Comparison of ENCODE assay signal across 8 cellular contexts in the genomic region with DNA sequence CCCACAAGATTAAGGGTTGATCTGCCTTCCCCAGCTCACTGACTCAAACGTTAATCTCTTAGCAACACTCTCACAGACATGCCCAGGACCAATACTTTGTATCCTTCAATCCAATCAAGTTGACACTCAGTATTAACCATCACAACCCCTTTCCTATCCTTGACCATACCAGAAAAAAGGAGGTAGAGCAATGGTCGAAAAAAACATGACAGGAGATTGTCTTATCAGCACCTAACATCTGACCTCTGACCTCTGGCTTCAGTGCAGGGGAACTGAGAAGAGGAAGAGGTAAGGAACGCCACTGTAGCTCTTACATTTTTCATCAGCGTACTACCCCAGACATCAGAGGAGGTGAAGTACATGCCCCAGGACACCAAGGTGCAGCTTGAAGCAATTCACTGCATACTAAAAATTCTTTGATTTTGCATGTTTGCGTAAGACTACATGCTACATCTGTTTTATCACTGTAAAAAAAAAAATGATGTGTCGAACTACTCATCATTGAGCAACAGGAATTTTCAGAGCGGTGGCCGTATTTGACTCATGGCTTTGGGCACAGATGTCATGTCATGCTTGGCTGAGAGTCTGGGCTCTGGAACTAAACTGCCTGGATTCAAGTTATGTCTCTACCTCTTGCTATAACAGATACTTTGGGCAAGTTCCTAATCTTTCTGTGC.
DNase-seq lines count a peak whose midpoint lies in the region; ATAC-seq, FAIRE-seq and TF ChIP-seq lines count a peak whose summit lies in the region.

No MANE protein-coding gene starts in this region.

- peaks cover 5% of the 10 kb centered on the region for H3K4me1 ChIP-seq in fibroblast of lung (ENCODE audit: control insufficient read depth, extremely low read depth, insufficient read depth, low read length)

- peak; percentile 7 for DNase-seq in AG04450 (ENCODE audit: low read depth, low spot score)
- peak; percentile 86 for DNase-seq in RPMI7951 (ENCODE audit: low read depth)
- DNase-seq in fibroblast of lung (ENCODE audit: low read depth in 2 of 2): peak; percentile 61 to 75
- no peak for DNase-seq in frontal cortex (ENCODE audit: low spot score in 2 of 2)
- DNase-seq in posterior cingulate gyrus: no peak
- DNase-seq in central memory CD4-positive, alpha-beta T cell: no peak
- no peak for DNase-seq in activated naive CD4-positive, alpha-beta T cell (lab: John Stamatoyannopoulos, UW)

- no peaks in the 10 kb centered on the region for H3K36me3 ChIP-seq in fibroblast of lung (ENCODE audit: control insufficient read depth, insufficient read depth, low read length)

- no peaks in the 10 kb centered on the region for H3K79me2 ChIP-seq in fibroblast of lung (ENCODE audit: control insufficient read depth, insufficient read depth, low read length)

- H3K27me3 ChIP-seq in AG04450 (ENCODE audit: control insufficient read depth, insufficient read depth, low read length) (no peaks in the 10 kb centered on the region), fibroblast of lung (ENCODE audit: control insufficient read depth, insufficient read depth, low read length) (no peaks in the 10 kb centered on the region)

- TF ChIP-seq CTCF in AG04450 (IDR thresholded peaks at IDR 0.05; ENCODE audit: low read depth, low read length): no peak
- TF ChIP-seq CTCF in fibroblast of lung (conservative IDR thresholded peaks at IDR 0.05 in 1 of 2, IDR thresholded peaks at IDR 0.05 in 1 of 2; ENCODE audit: low read depth in 1 of 2, low read length in 2 of 2): no peak

- H3K27ac ChIP-seq in AG04450 (ENCODE audit: low read depth, low read length) (no peak overlapping the region), fibroblast of lung (ENCODE audit: insufficient read depth, low read length) (no peak overlapping the region)

- H3K4me2 ChIP-seq in fibroblast of lung (ENCODE audit: extremely low read depth, insufficient read depth, low read length): peak overlapping the region; percentile 15

- intact Hi-C loops in posterior cingulate gyrus (cut with DNase I): loop anchor here (10.0 kb wide), 1 partner anchor 65 kb away; no protein-coding TSS in a partner anchor

- peak; percentile 49 for ATAC-seq in GM19463 (IDR thresholded peaks at IDR 0.05; ENCODE audit: unreplicated experiment)

- CTCF ChIA-PET in AG04450 (lab: Charles Lee): no interaction called here

- POLR2A ChIA-PET in AG04450 (lab: Yijun Ruan, JAX): no interaction called here

- no peak overlapping the region for H2AFZ ChIP-seq in fibroblast of lung (ENCODE audit: low read length)

- no peaks in the 10 kb centered on the region for H4K20me1 ChIP-seq in fibroblast of lung (ENCODE audit: control insufficient read depth, extremely low read depth, insufficient read depth, low read length)

- H3K4me3 ChIP-seq in AG04450 (ENCODE audit: low read depth, low read length) (no peak overlapping the region), fibroblast of lung (replicated peaks in 1 of 4; ENCODE audit: control extremely low read depth in 1 of 4, insufficient read depth in 1 of 4, low read depth in 3 of 4, low read length in 4 of 4) (no peak overlapping the region)

- no peak for FAIRE-seq in frontal cortex (lab: Jason Lieb, UNC)

- no peak overlapping the region for H3K9ac ChIP-seq in fibroblast of lung (ENCODE audit: insufficient read depth, low read length)

- no peaks in the 10 kb centered on the region for H3K9me3 ChIP-seq in AG04450 (ENCODE audit: control insufficient read depth, insufficient read depth, low read length)
- no peaks in the 10 kb centered on the region for H3K9me3 ChIP-seq in fibroblast of lung (ENCODE audit: control insufficient read depth, insufficient read depth, low read depth, low read length)

Comparison
In these comparisons a context has a peak if more than half of its experiments do, and no peak if none do; other contexts are left out.
1. DNase-seq: peak in AG04450 (single experiment), RPMI7951 (single experiment) and fibroblast of lung (2 of 2); none in frontal cortex (0 of 2), posterior cingulate gyrus (0 of 10), central memory CD4-positive, alpha-beta T cell (single experiment) and activated naive CD4-positive, alpha-beta T cell (0 of 4).